In the genomic region with DNA sequence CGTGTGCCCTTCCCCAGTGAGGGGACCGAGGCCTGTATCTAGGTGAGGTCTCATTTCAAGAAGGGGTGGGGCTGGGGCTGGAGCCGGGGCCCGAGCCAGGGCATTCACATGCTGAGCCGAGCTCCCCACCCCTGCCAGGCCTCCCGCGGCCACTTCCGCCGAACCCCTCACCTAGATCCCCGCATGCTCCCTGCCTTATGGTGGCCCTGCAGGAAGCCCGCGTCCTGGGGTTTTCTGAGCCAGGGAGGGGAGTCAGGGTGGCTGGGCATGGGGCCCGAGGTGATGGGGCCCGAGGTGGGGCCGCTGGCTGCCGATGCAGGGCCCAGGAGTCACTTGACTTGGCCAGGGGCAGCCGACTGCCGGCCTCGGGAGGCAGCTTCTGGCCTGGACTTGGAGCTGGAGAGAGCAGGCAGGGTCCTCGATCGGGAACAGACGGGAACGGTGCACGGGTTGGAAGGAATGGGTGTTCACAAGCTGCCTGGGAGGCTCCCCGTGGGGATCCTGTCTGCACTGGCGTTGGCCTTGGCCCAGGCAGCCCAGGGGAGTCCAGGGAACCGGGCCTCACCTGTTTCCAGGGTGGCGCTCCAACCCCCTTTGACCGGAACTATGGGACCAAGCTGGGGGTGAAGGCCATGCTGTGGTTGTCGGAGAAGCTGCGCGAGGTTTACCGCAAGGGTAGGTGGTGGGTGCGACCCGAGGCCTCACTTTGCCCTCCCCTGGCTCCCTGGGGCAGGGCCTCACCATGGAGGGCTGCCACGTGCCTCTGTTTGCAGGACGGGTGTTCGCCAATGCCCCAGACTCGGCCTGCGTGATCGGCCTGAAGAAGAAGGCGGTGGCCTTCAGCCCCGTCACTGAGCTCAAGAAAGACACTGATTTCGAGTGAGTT, we compare ENCODE assay signal across 2 cellular contexts.
A peak's percentile ranks its signal among the peaks of the same experiment; 100 is the strongest.
TF ChIP-seq lines count a peak whose summit lies in the region.

No MANE protein-coding gene starts in this region.

TF ChIP-seq in HepG2, 621 proteins besides CTCF, POLR2A, EP300 and RAD21:
- no peak for TF ChIP-seq ARHGAP35 (CRISPR knock-in tag; IDR thresholded peaks at IDR 0.05; ENCODE audit: borderline replicate concordance)
- no peak for TF ChIP-seq CHD4 (IDR thresholded peaks at IDR 0.05; ENCODE audit: borderline replicate concordance, low read length)
- TF ChIP-seq, protein P1, sequence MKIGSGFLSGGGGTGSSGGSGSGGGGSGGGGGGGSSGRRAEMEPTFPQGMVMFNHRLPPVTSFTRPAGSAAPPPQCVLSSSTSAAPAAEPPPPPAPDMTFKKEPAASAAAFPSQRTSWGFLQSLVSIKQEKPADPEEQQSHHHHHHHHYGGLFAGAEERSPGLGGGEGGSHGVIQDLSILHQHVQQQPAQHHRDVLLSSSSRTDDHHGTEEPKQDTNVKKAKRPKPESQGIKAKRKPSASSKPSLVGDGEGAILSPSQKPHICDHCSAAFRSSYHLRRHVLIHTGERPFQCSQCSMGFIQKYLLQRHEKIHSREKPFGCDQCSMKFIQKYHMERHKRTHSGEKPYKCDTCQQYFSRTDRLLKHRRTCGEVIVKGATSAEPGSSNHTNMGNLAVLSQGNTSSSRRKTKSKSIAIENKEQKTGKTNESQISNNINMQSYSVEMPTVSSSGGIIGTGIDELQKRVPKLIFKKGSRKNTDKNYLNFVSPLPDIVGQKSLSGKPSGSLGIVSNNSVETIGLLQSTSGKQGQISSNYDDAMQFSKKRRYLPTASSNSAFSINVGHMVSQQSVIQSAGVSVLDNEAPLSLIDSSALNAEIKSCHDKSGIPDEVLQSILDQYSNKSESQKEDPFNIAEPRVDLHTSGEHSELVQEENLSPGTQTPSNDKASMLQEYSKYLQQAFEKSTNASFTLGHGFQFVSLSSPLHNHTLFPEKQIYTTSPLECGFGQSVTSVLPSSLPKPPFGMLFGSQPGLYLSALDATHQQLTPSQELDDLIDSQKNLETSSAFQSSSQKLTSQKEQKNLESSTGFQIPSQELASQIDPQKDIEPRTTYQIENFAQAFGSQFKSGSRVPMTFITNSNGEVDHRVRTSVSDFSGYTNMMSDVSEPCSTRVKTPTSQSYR (CRISPR knock-in tag; IDR thresholded peaks at IDR 0.05; ENCODE audit: borderline replicate concordance), result no peak
- TF ChIP-seq, protein P2, sequence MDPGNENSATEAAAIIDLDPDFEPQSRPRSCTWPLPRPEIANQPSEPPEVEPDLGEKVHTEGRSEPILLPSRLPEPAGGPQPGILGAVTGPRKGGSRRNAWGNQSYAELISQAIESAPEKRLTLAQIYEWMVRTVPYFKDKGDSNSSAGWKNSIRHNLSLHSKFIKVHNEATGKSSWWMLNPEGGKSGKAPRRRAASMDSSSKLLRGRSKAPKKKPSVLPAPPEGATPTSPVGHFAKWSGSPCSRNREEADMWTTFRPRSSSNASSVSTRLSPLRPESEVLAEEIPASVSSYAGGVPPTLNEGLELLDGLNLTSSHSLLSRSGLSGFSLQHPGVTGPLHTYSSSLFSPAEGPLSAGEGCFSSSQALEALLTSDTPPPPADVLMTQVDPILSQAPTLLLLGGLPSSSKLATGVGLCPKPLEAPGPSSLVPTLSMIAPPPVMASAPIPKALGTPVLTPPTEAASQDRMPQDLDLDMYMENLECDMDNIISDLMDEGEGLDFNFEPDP (CRISPR knock-in tag; conservative IDR thresholded peaks at IDR 0.05), result no peak
- no peak for TF ChIP-seq MAF1 (CRISPR knock-in tag; IDR thresholded peaks at IDR 0.05; ENCODE audit: borderline replicate concordance)
- no peak for TF ChIP-seq PHB2 (IDR thresholded peaks at IDR 0.05; ENCODE audit: partially characterized antibody)
- no peak for TF ChIP-seq ATF7 (IDR thresholded peaks at IDR 0.05)
- TF ChIP-seq ATF7 (CRISPR knock-in tag; IDR thresholded peaks at IDR 0.05), result no peak
- TF ChIP-seq AGO2 (optimal IDR thresholded peaks at IDR 0.05; ENCODE audit: low read depth, low read length), result peak; percentile 46

TF ChIP-seq in PFSK-1, 5 proteins besides CTCF, POLR2A, EP300 and RAD21:
- TF ChIP-seq, protein P3, sequence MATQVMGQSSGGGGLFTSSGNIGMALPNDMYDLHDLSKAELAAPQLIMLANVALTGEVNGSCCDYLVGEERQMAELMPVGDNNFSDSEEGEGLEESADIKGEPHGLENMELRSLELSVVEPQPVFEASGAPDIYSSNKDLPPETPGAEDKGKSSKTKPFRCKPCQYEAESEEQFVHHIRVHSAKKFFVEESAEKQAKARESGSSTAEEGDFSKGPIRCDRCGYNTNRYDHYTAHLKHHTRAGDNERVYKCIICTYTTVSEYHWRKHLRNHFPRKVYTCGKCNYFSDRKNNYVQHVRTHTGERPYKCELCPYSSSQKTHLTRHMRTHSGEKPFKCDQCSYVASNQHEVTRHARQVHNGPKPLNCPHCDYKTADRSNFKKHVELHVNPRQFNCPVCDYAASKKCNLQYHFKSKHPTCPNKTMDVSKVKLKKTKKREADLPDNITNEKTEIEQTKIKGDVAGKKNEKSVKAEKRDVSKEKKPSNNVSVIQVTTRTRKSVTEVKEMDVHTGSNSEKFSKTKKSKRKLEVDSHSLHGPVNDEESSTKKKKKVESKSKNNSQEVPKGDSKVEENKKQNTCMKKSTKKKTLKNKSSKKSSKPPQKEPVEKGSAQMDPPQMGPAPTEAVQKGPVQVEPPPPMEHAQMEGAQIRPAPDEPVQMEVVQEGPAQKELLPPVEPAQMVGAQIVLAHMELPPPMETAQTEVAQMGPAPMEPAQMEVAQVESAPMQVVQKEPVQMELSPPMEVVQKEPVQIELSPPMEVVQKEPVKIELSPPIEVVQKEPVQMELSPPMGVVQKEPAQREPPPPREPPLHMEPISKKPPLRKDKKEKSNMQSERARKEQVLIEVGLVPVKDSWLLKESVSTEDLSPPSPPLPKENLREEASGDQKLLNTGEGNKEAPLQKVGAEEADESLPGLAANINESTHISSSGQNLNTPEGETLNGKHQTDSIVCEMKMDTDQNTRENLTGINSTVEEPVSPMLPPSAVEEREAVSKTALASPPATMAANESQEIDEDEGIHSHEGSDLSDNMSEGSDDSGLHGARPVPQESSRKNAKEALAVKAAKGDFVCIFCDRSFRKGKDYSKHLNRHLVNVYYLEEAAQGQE (IDR thresholded peaks at IDR 0.05; ENCODE audit: insufficient read depth in 1 of 2, low read depth in 2 of 2, low read length in 2 of 2), result no peak
- TF ChIP-seq TAF1 (IDR thresholded peaks at IDR 0.05; ENCODE audit: borderline replicate concordance, insufficient read depth, low read length) (no peak), POLR2AphosphoS5 (IDR thresholded peaks at IDR 0.05; ENCODE audit: low read depth, low read length) (0 out of 2 replicates have a peak, but pooled peaks have one; percentile 11)
